Comparison of ENCODE assay signal across 13 cellular contexts in the genomic region with DNA sequence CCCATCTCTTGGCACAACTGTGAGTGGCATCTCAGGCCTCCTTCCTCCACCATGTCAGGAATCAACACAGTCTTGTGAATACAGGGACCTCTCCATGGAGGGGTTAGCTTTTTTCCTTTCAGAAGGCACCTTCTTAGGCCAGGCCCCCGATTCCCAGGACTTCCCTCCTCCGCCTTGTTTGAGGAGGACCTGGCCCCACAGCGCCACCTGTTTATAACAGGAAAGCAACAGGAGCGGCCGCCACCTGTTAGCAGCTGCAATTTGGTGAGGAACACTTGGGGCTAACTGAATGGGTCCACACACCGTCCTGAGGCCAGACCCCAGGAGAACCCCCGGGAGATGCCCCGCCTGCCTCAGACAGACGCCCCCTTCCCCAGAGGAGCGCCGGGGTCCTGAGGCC. TPM values are rescaled to one million over a fixed set of nuclear protein-coding genes. Genes with fewer than 3 reads are reported as not detected.
DNase-seq lines count a peak whose midpoint lies in the region; ATAC-seq, FAIRE-seq and TF ChIP-seq lines count a peak whose summit lies in the region.
"Had no signal": no experiment of that assay in that cellular context is flagged by ENCODE, and none has a peak within 500 bp of the region (broad histone marks: within the 10 kb centered on the region; RNA-seq: fewer than 3 reads in every experiment).

No MANE protein-coding gene starts in this region.

- H3K27ac ChIP-seq in C4-2B, result no peak overlapping the region
- no peak overlapping the region for H3K27ac ChIP-seq in uterus
- H3K27ac ChIP-seq: heart left ventricle, left lung, sigmoid colon had no signal

- no peaks in the 10 kb centered on the region for H3K4me1 ChIP-seq in uterus
- H3K4me1 ChIP-seq: left lung, sigmoid colon had no signal

- no peaks in the 10 kb centered on the region for H3K36me3 ChIP-seq in H7 (replicated peaks; ENCODE audit: control insufficient read depth, insufficient read depth, low read length)
- H3K36me3 ChIP-seq in bronchial epithelial cell (ENCODE audit: control insufficient read depth, insufficient read depth, low read length), result no peaks in the 10 kb centered on the region
- no peaks in the 10 kb centered on the region for H3K36me3 ChIP-seq in uterus
- H3K36me3 ChIP-seq: heart left ventricle, left lung, sigmoid colon had no signal

- intact Hi-C loops in uterus (cut with DNase I; ENCODE audit: low total_unique reads), result no loop called here

- H3K9me3 ChIP-seq in uterus, result no peaks in the 10 kb centered on the region

- H3K4me3 ChIP-seq in H7 (ENCODE audit: insufficient read depth, low read depth, low read length) (no peak overlapping the region), bronchial epithelial cell (ENCODE audit: low read depth, low read length) (no peak overlapping the region), uterus (no peak overlapping the region)
- H3K4me3 ChIP-seq: heart left ventricle, left lung, sigmoid colon had no signal

- H3K27me3 ChIP-seq in H7 (ENCODE audit: control insufficient read depth, insufficient read depth, low read length) (no peaks in the 10 kb centered on the region; the same call in 1 of the 2 replicates), bronchial epithelial cell (ENCODE audit: control insufficient read depth, insufficient read depth, low read length) (no peaks in the 10 kb centered on the region), uterus (no peaks in the 10 kb centered on the region)
- H3K27me3 ChIP-seq: left lung had no signal

- TF ChIP-seq CTCF in C4-2B (conservative IDR thresholded peaks at IDR 0.05), result peak; percentile 54
- peak; percentile 51 for TF ChIP-seq CTCF in bronchial epithelial cell (IDR thresholded peaks at IDR 0.05; ENCODE audit: insufficient read depth, low read length, severe bottlenecking)
- no peak for TF ChIP-seq CTCF in uterus (IDR thresholded peaks at IDR 0.05)

- FAIRE-seq in bronchial epithelial cell (lab: Jason Lieb, UNC), result no peak

- no peak for ATAC-seq in HG03460 (IDR thresholded peaks at IDR 0.05; ENCODE audit: unreplicated experiment)
- ATAC-seq: heart left ventricle, left lung had no signal

- peak; percentile 91 for DNase-seq in H7
- no peak for DNase-seq in bronchial epithelial cell (ENCODE audit: low read depth)
- no peak for DNase-seq in inferior parietal cortex (ENCODE audit: extremely low spot score)
- no peak for DNase-seq in uterus
- DNase-seq: activated CD4-positive, alpha-beta T cell treated with anti-CD3 and anti-CD28 coated beads, Interleukin-2, amount 50 U/mL, for 48 hours; heart left ventricle; left lung; NCI-H1417 treated with DMSO at 0.1 percent for 48 hours; nephron progenitor cell; sigmoid colon had no signal

- no peak for TF ChIP-seq POLR2A in uterus (IDR thresholded peaks at IDR 0.05)

RNA-seq across cellular contexts. Expression of a gene that starts 3.8 kb away (rescaled TPM):
- total RNA-seq in H7 (2014; rRNA removed; shearing (Covaris generic)), result 2.1 and 3.6 TPM in 2 replicates
- total RNA-seq in bronchial epithelial cell (231 and 328 TPM in 2 replicates), uterus (1 to 10 TPM in 2 of 4 donors, under 1 TPM in 1, not detected in 1; 0.46 to 5.1 (median 1.5) TPM)
- total RNA-seq: activated T-helper 2 cell treated with anti-CD3 and anti-CD28 coated beads, Interferon-gamma antibody, Interleukin-2, Interleukin-4, amounts not matched to agents 10 μg/mL and 5 μg/mL and 100 μg/mL, durations not matched to agents 14 hours and 24 hours and 36 hours had no signal

RNA-seq across cellular contexts. Expression of a gene that starts 20.9 kb away (rescaled TPM):
- total RNA-seq in H7 (2014; rRNA removed; shearing (Covaris generic)), result 56.0 and 62.6 TPM in 2 replicates
- total RNA-seq in bronchial epithelial cell (10.8 and 11.4 TPM in 2 replicates), uterus (10 to 100 TPM in 2 of 4 donors, 1 to 10 TPM in 2; 1.8 to 39.7 (median 19.9) TPM)

RNA-seq across cellular contexts. Expression of a gene that starts 24.6 kb away (rescaled TPM):
- total RNA-seq in H7 (2014; rRNA removed; shearing (Covaris generic)), result 39.5 and 44.9 TPM in 2 replicates
- total RNA-seq in bronchial epithelial cell (15.9 and 24.7 TPM in 2 replicates), uterus (10 to 100 TPM; 13.3 to 61.5 (median 38.4) TPM)

RNA-seq across cellular contexts. Expression of a gene that starts 51.6 kb away (rescaled TPM):
- 0.83 and 2.2 TPM in 2 replicates for total RNA-seq in H7 (2014; rRNA removed; shearing (Covaris generic))
- total RNA-seq in bronchial epithelial cell (7.4 and 9.2 TPM in 2 replicates), uterus (1 to 10 TPM in 2 of 4 donors, under 1 TPM in 2; 0.59 to 8.2 (median 1.1) TPM)

RNA-seq across cellular contexts. Expression of a gene that starts 59.9 kb away (rescaled TPM):
- total RNA-seq in H7 (2014; rRNA removed; shearing (Covaris generic)), result 40.9 and 47.5 TPM in 2 replicates
- total RNA-seq in bronchial epithelial cell, result 26.3 and 29.4 TPM in 2 replicates
- 10 to 100 TPM; 20.7 to 43.7 (median 22.8) TPM for total RNA-seq in uterus

Comparison
In these comparisons a context has a peak if more than half of its experiments do, and no peak if none do; other contexts are left out.
1. CTCF ChIP-seq: peak in C4-2B (single experiment) and bronchial epithelial cell (single experiment); none in uterus (0 of 4).
2. RNA of a gene that starts 3.8 kb away (total RNA-seq): 231 to 328 TPM in bronchial epithelial cell; 2.1 to 3.6 TPM in H7 and 0.46 to 5.1 TPM in uterus; every median in the first group is over 10 times any median in the second.